In the genomic region with DNA sequence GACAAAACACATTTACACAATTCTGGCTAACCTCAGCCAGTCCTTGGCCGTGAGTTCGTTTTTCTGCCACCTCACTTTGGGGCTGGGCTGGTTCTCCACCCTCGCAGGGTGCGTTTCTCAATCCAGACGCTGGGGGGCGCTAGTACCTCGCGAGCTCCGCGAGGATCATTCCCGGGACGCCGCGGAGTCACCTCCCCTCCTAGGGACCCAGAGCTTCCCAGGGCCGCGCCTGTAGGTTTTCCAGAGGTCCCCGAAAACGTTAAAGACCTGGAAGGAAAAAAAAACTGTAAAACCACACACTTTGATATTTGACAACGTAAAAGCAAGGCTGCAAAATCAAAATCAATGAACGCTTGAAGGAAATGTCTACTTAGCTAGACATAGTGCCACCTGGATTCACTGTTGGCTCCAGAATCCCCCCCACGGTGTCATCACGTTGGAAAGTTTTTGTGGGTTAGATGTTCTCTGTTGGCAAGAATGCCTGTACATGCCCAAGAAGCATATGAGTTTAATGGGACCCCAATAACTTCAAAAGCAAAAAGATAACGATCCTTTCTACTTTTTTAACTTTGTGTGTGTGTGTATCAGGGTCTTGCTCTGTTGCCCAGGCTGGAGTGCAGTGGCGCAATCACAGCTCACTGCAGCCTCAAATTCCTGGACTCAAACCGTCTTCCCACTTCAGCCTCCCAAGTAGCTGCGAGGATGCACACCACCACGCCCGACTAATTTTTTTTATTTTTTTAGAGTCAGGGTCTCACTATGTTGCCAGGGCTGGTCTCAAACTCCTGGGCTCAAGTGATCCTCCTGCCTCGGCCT, we compare ENCODE assay signal across 8 cellular contexts. TPM values are rescaled to one million over a fixed set of nuclear protein-coding genes. Genes with fewer than 3 reads are reported as not detected.
A peak's percentile ranks its signal among the peaks of the same experiment; 100 is the strongest.
DNase-seq lines count a peak whose midpoint lies in the region; ATAC-seq and TF ChIP-seq lines count a peak whose summit lies in the region.

No MANE protein-coding gene starts in this region.

- DNase-seq in Calu3 (peak; percentile 85), KBM-7 (peak; percentile 86), SK-N-MC (ENCODE audit: low read depth, low spot score) (no peak), germinal center (ENCODE audit: low spot score) (peak; percentile 86), osteocyte (ENCODE audit: extremely low spot score, unreplicated experiment) (peak; percentile 94), suprapubic skin (ENCODE audit: low spot score in 2 of 2) (peak; percentile 88 to 91)
- DNase-seq in activated gamma-delta T cell treated with anti-CD3 and anti-CD28 coated beads, Interleukin-2, amount 50 U/mL, for 16 hours (ENCODE audit: low read depth): peak; percentile 68

- no peaks in the 10 kb centered on the region for H3K36me3 ChIP-seq in SK-N-MC (ENCODE audit: insufficient read depth, low read length)
- H3K36me3 ChIP-seq in suprapubic skin: no peaks in the 10 kb centered on the region

- TF ChIP-seq POLR2A in suprapubic skin (IDR thresholded peaks at IDR 0.05): no peak

- no peak for TF ChIP-seq EP300 in suprapubic skin (IDR thresholded peaks at IDR 0.05)

- TF ChIP-seq CTCF in Calu3 (IDR thresholded peaks at IDR 0.05; ENCODE audit: unreplicated experiment) (peak; percentile 71), osteocyte (IDR thresholded peaks at IDR 0.05) (peak; percentile 99), suprapubic skin (IDR thresholded peaks at IDR 0.05) (peak; percentile 97 to 98)

- H3K4me3 ChIP-seq in SK-N-MC: peak overlapping the region; percentile 49
- peak overlapping the region; percentile 20 for H3K4me3 ChIP-seq in suprapubic skin

- CTCF ChIA-PET in Calu3 (lab: Charles Lee): interaction anchor here (0.5 to 1.4 kb wide), 11 partner anchors 16 to 412 kb away, joined by 3 to 11 read pairs (median 4); partner anchors contain the start of genes FAM32A, HSH2D and RAB8A

- H3K9me3 ChIP-seq in SK-N-MC (ENCODE audit: low read depth, low read length) (no peaks in the 10 kb centered on the region), suprapubic skin (no peaks in the 10 kb centered on the region)

- H3K4me1 ChIP-seq in suprapubic skin: peaks cover 10% of the 10 kb centered on the region

- no peaks in the 10 kb centered on the region for H3K27me3 ChIP-seq in suprapubic skin

- H3K9me3 Mint-ChIP-seq in Calu3 (ENCODE audit: low read depth, unreplicated experiment) (no peaks in the 10 kb centered on the region), osteocyte (ENCODE audit: unreplicated experiment) (no peaks in the 10 kb centered on the region)

- no peak for ATAC-seq in GM19463 (IDR thresholded peaks at IDR 0.05; ENCODE audit: unreplicated experiment)

- BruUV-seq in Calu3 (replicated peaks; lab: Mats Ljungman, UMichigan): no TSS peak

- 20% methylated on average over 29 of the region's 29 CpGs for WGBS in suprapubic skin

- H3K36me3 Mint-ChIP-seq in Calu3 (ENCODE audit: insufficient read depth, unreplicated experiment) (no peaks in the 10 kb centered on the region), osteocyte (ENCODE audit: unreplicated experiment) (no peaks in the 10 kb centered on the region)

- H3K4me3 Mint-ChIP-seq in Calu3 (ENCODE audit: low read depth, unreplicated experiment) (no peak overlapping the region), osteocyte (ENCODE audit: unreplicated experiment) (peak overlapping the region; percentile 55)

- peaks cover 14% of the 10 kb centered on the region for H3K27me3 Mint-ChIP-seq in Calu3 (ENCODE audit: unreplicated experiment)
- H3K27me3 Mint-ChIP-seq in osteocyte (ENCODE audit: unreplicated experiment): no peaks in the 10 kb centered on the region

- H3K27ac Mint-ChIP-seq in Calu3 (ENCODE audit: unreplicated experiment) (no peak overlapping the region), osteocyte (ENCODE audit: unreplicated experiment) (peak overlapping the region; percentile 34)

- in situ Hi-C loops in KBM-7 (cut with MboI; ENCODE audit: low pct_unique_long_range_greater_than_20kb, low sequenced_read_pairs): no loop called here

- intact Hi-C loops in Calu3 (cut with micrococcal nuclease; ENCODE audit: unreplicated experiment): loop anchor here (5.0 kb wide), 1 partner anchor 141 kb away; no protein-coding TSS in a partner anchor

- H3K4me1 Mint-ChIP-seq in Calu3 (ENCODE audit: low read depth, unreplicated experiment): no peaks in the 10 kb centered on the region
- peaks cover 20% of the 10 kb centered on the region for H3K4me1 Mint-ChIP-seq in osteocyte (ENCODE audit: unreplicated experiment)

- H3K27ac ChIP-seq in SK-N-MC (no peak overlapping the region), suprapubic skin (no peak overlapping the region)

- no peak overlapping the region for H3K9ac ChIP-seq in SK-N-MC (ENCODE audit: insufficient read length)

RNA-seq across cellular contexts. Expression of gene TPM4, which starts 34.5 kb away (rescaled TPM):
- total RNA-seq in Calu3 (2022) (219 and 224 TPM in 2 replicates), osteocyte (663 and 687 TPM in 2 replicates), suprapubic skin (100 to 1,000 TPM; 195 to 224 (median 205) TPM)
